ENCODE assay signal across 20 cellular contexts in genomic region chr21:44199448-44199847, GRCh38. TPM values are rescaled to one million over a fixed set of nuclear protein-coding genes. Genes with fewer than 3 reads are reported as not detected.
DNase-seq lines count a peak whose midpoint lies in the region; ATAC-seq, FAIRE-seq and TF ChIP-seq lines count a peak whose summit lies in the region.
"Had no signal": no experiment of that assay in that cellular context is flagged by ENCODE, and none has a peak within 500 bp of the region (broad histone marks: within the 10 kb centered on the region; RNA-seq: fewer than 3 reads in every experiment).

No MANE protein-coding gene starts in this region.

- H3K56ac ChIP-seq in mesendoderm (ENCODE audit: low read length): no peak overlapping the region

- in situ Hi-C loops in GM12878 (cut with MboI): no loop called here

- H3F3A ChIP-seq in MM.1S (ENCODE audit: insufficient read depth, low read length): no peaks in the 10 kb centered on the region

- TF ChIP-seq EP300 in GM12878 (IDR thresholded peaks at IDR 0.05; ENCODE audit: borderline replicate concordance in 1 of 2, control insufficient read depth in 1 of 2, low read depth in 2 of 2, low read length in 2 of 2): no peak

- H2AFZ ChIP-seq in MM.1S (ENCODE audit: low read length): no peak overlapping the region
- H2AFZ ChIP-seq in GM12878 (ENCODE audit: control insufficient read depth, low read depth, low read length): no peak overlapping the region

- no peak for DNase-seq in GM12891 (ENCODE audit: insufficient read length, low spot score)
- DNase-seq in MM.1S: peak; percentile 2
- DNase-seq in GM12878 (ENCODE audit: low read depth, low spot score): no peak
- DNase-seq in mesendoderm: peak; percentile 44
- DNase-seq in WERI-Rb-1: no peak
- no peak for DNase-seq in retina
- no peak for DNase-seq in dermis blood vessel endothelial cell
- DNase-seq: activated CD4-positive, alpha-beta T cell treated with anti-CD3 and anti-CD28 coated beads for 4 hours; activated naive CD4-positive, alpha-beta T cell treated with Interleukin-2 at 50 U/mL for 16 hours; activated T-cell treated with anti-CD3 and anti-CD28 coated beads for 4 hours; GDM1; Kasumi-1; NCI-H1694; NCI-H345; T-helper 9 cell had no signal

- TF ChIP-seq POLR2A in GM12891 (IDR thresholded peaks at IDR 0.05; ENCODE audit: low read depth, low read length): no peak
- no peak for TF ChIP-seq POLR2A in GM12878 (IDR thresholded peaks at IDR 0.05; ENCODE audit: low read depth, low read length)

- no peak for FAIRE-seq in GM12891 (lab: Jason Lieb, UNC)
- FAIRE-seq in GM12878 (lab: Jason Lieb, UNC): no peak
- FAIRE-seq: endometrium had no signal

- H4K20me1 ChIP-seq in MM.1S (ENCODE audit: insufficient read depth, low read length) (no peaks in the 10 kb centered on the region), GM12878 (ENCODE audit: control insufficient read depth, insufficient read depth) (no peaks in the 10 kb centered on the region)

- POLR2A ChIA-PET in GM12878 (lab: Charles Lee): no interaction called here

- H3K27me3 ChIP-seq in MM.1S (replicated peaks; ENCODE audit: insufficient read depth, low read length) (no peaks in the 10 kb centered on the region), GM12878 (replicated peaks in 1 of 2; ENCODE audit: control insufficient read depth in 2 of 2, insufficient read depth in 2 of 2, low read length in 1 of 2) (no peaks in the 10 kb centered on the region), mesendoderm (ENCODE audit: insufficient read depth, low read length, poor library complexity) (no peaks in the 10 kb centered on the region), WERI-Rb-1 (ENCODE audit: insufficient read depth, low read depth, severe bottlenecking) (no peaks in the 10 kb centered on the region)
- H3K27me3 ChIP-seq: ascending aorta, SJSA1 had no signal

- H3K4ac ChIP-seq in mesendoderm (ENCODE audit: low read depth, low read length): no peak overlapping the region

- TF ChIP-seq CTCF in MM.1S (IDR thresholded peaks at IDR 0.05; ENCODE audit: low read length) (no peak), GM12878 (IDR thresholded peaks at IDR 0.05 in 2 of 3, conservative IDR thresholded peaks at IDR 0.05 in 1 of 3; ENCODE audit: control insufficient read depth in 2 of 3, extremely low read depth in 1 of 3, insufficient read depth in 1 of 3, low read depth in 3 of 3, low read length in 3 of 3) (no peak), WERI-Rb-1 (IDR thresholded peaks at IDR 0.05; ENCODE audit: low read depth, low read length) (no peak)

- H2BK15ac ChIP-seq in mesendoderm (replicated peaks; ENCODE audit: low read depth): no peak overlapping the region

- H3K9ac ChIP-seq in MM.1S (ENCODE audit: low read length) (no peak overlapping the region), GM12878 (ENCODE audit: control insufficient read depth, insufficient read depth, low read length) (no peak overlapping the region), mesendoderm (ENCODE audit: low read length) (no peak overlapping the region)

- H2BK120ac ChIP-seq in mesendoderm (ENCODE audit: low read depth, low read length): no peak overlapping the region

- CTCF ChIA-PET in GM12878 (lab: Yijun Ruan, JAX): no interaction called here

- H3K4me2 ChIP-seq in MM.1S (ENCODE audit: low read depth, low read length) (no peak overlapping the region), GM12878 (ENCODE audit: control insufficient read depth, insufficient read depth) (no peak overlapping the region), mesendoderm (ENCODE audit: low read length) (no peak overlapping the region)

- intact Hi-C loops in GM12878 (cut with micrococcal nuclease; ENCODE audit: unreplicated experiment): no loop called here

- no peaks in the 10 kb centered on the region for H3K9me2 ChIP-seq in MM.1S (replicated peaks; ENCODE audit: insufficient read depth, low read length)

- WGBS in GM12878 (ENCODE audit: insufficient coverage, insufficient replicate concordance, low lambda C conversion rate, missing lambda C conversion rate): 74% methylated on average over 15 of the region's 15 CpGs
- no CpG with 5 or more reads among the region's 15 CpGs for whole genome bisulfite sequencing in mesendoderm (ENCODE audit: extremely low coverage, insufficient coverage, low lambda C conversion rate)

- no peak overlapping the region for H2AK5ac ChIP-seq in mesendoderm (ENCODE audit: low read length)

- H3K27ac ChIP-seq in MM.1S (ENCODE audit: low read length) (no peak overlapping the region), GM12878 (ENCODE audit: control insufficient read depth, insufficient read depth) (no peak overlapping the region), mesendoderm (ENCODE audit: low read depth, low read length) (no peak overlapping the region), WERI-Rb-1 (no peak overlapping the region)
- H3K27ac ChIP-seq: ascending aorta, SJSA1 had no signal

- H3K36me3 ChIP-seq in MM.1S (replicated peaks; ENCODE audit: insufficient read depth, low read length) (no peaks in the 10 kb centered on the region), GM12878 (ENCODE audit: control insufficient read depth in 2 of 2, insufficient read depth in 2 of 2, low read length in 1 of 2) (no peaks in the 10 kb centered on the region), mesendoderm (ENCODE audit: control insufficient read depth, insufficient read depth, low read length) (no peaks in the 10 kb centered on the region), WERI-Rb-1 (no peaks in the 10 kb centered on the region)
- H3K36me3 ChIP-seq: ascending aorta, HAP-1, SJSA1 had no signal

- no peak overlapping the region for H2BK5ac ChIP-seq in mesendoderm (ENCODE audit: low read length)

- BruUV-seq in GM12878 (replicated peaks; lab: Mats Ljungman, UMichigan): no TSS peak

- no peak overlapping the region for H4K5ac ChIP-seq in mesendoderm (ENCODE audit: low read length)

- SMC1A ChIA-PET in GM12878 (lab: Charles Lee; ENCODE audit: uncharacterized antibody, unreplicated experiment): no interaction called here

- H3K79me2 ChIP-seq in MM.1S (ENCODE audit: low read length) (no peaks in the 10 kb centered on the region), GM12878 (ENCODE audit: control insufficient read depth, insufficient read depth, low read length) (no peaks in the 10 kb centered on the region), mesendoderm (ENCODE audit: control insufficient read depth, insufficient read depth, low read length) (no peaks in the 10 kb centered on the region)

- H3K4me1 ChIP-seq in MM.1S (ENCODE audit: low read length) (no peaks in the 10 kb centered on the region), GM12878 (ENCODE audit: control insufficient read depth, insufficient read depth, low read length) (no peaks in the 10 kb centered on the region), mesendoderm (ENCODE audit: control insufficient read depth, low read depth, low read length) (no peaks in the 10 kb centered on the region)
- H3K4me1 ChIP-seq: ascending aorta, HAP-1, SJSA1 had no signal

- no peak overlapping the region for H3K23ac ChIP-seq in mesendoderm (ENCODE audit: low read length)

- H3K4me3 ChIP-seq in MM.1S (ENCODE audit: low read length): no peak overlapping the region
- no peak overlapping the region for H3K4me3 ChIP-seq in GM12878
- H3K4me3 ChIP-seq in mesendoderm (ENCODE audit: low read length): no peak overlapping the region
- H3K4me3 ChIP-seq in WERI-Rb-1 (ENCODE audit: low read depth, low read length): no peak overlapping the region
- H3K4me3 ChIP-seq: ascending aorta, HAP-1, SJSA1 had no signal

- no peak for TF ChIP-seq RAD21 in GM12878 (IDR thresholded peaks at IDR 0.05; ENCODE audit: insufficient read depth, low read depth, low read length)

- RAD21 ChIA-PET in GM12878 (lab: Charles Lee; ENCODE audit: unreplicated experiment): no interaction called here

- no peak overlapping the region for H3K18ac ChIP-seq in mesendoderm (ENCODE audit: low read length)

- H3K79me1 ChIP-seq in mesendoderm (ENCODE audit: low read length): no peaks in the 10 kb centered on the region

- ATAC-seq in GM12878 (no peak), HG02763 (IDR thresholded peaks at IDR 0.05; ENCODE audit: unreplicated experiment) (no peak)

- H3K9me3 ChIP-seq in MM.1S (replicated peaks; ENCODE audit: insufficient read depth, low read length) (no peaks in the 10 kb centered on the region), GM12878 (replicated peaks; ENCODE audit: control insufficient read depth, insufficient read depth, low read length) (no peaks in the 10 kb centered on the region), WERI-Rb-1 (ENCODE audit: severe bottlenecking) (no peaks in the 10 kb centered on the region)
- H3K9me3 ChIP-seq: ascending aorta, HAP-1, SJSA1 had no signal

- no peak overlapping the region for H4K8ac ChIP-seq in mesendoderm (ENCODE audit: low read depth, low read length)

TF ChIP-seq in GM12891, 5 proteins besides CTCF, POLR2A, EP300 and RAD21:
- peak; percentile 81 for TF ChIP-seq POU2F2 (IDR thresholded peaks at IDR 0.05; ENCODE audit: low read depth, low read length)
- no peak for TF ChIP-seq SPI1 (IDR thresholded peaks at IDR 0.05; ENCODE audit: low read depth, low read length)

TF ChIP-seq in GM12878, 131 proteins besides CTCF, POLR2A, EP300 and RAD21 (continues in another document):
- no peak for TF ChIP-seq MEF2B (IDR thresholded peaks at IDR 0.05; ENCODE audit: partially characterized antibody, poor library complexity, severe bottlenecking)
- TF ChIP-seq TCF12 (IDR thresholded peaks at IDR 0.05; ENCODE audit: low read depth, low read length): peak; percentile 31; the same call in 1 of the 2 replicates
- TF ChIP-seq POU2F2 (IDR thresholded peaks at IDR 0.05; ENCODE audit: borderline replicate concordance, low read depth, low read length): peak; percentile 94; the same call in 2 of the 3 replicates

RNA-seq across cellular contexts. Expression of gene ICOSLG, which starts 41.3 kb away (rescaled TPM):
- polyA plus RNA-seq in GM12891 (2012; ENCODE audit: low read depth, missing spikeins): 14.7 TPM
- total RNA-seq in GM12878 (2013; cell fraction: nucleolus; rRNA removed): 61.3 and 69.5 TPM in 2 replicates
- 5.6 and 6.3 TPM in 2 replicates for total RNA-seq in GM12878 (2014; rRNA removed)
- 3.5 and 3.8 TPM in 2 replicates for total RNA-seq in GM12878 (2014; rRNA removed; fragmentation: Illumina TruSeq; extraction: Trizol)
- 15.1 and 16.4 TPM in 2 replicates for total RNA-seq in GM12878 (2021)
- polyA plus RNA-seq in GM12878 (2011; ENCODE audit: low read depth): 8.4 TPM
- 6.6 and 16.3 TPM in 2 replicates for polyA plus RNA-seq in GM12878 (2011; rRNA removed)
- polyA plus RNA-seq in GM12878 (2011; cell fraction: cytosol; rRNA removed): 11.5 and 12.4 TPM in 2 replicates
- 38.7 and 45.9 TPM in 2 replicates for polyA plus RNA-seq in GM12878 (2011; cell fraction: nucleus; rRNA removed)
- polyA plus RNA-seq in GM12878 (2012): 14.8 and 16.7 TPM in 2 replicates
- polyA plus RNA-seq in GM12878 (2014; fragmentation: Illumina TruSeq; extraction: Trizol): 5.1 and 13.9 TPM in 2 replicates
- polyA plus RNA-seq in GM12878 (2014; fragmentation: Nextera tagmentation; extraction: Ambion mirVana): 1 to 10 TPM in 1 of 2 experiments, under 1 TPM in 1; 0.84 to 1.5 TPM
- polyA plus RNA-seq in GM12878 (2014; rRNA removed): 11.5 and 11.7 TPM in 2 replicates
- polyA plus RNA-seq in GM12878 (2016; fragmentation: Nextera tagmentation; extraction: Ambion mirVana): 1 to 10 TPM; 5.3 to 6.2 TPM
- 10.8 and 11.6 TPM in 2 replicates for polyA minus RNA-seq in GM12878 (2011; rRNA and poly(A)+ RNA removed)
- 4.9 and 9.8 TPM in 2 replicates for polyA minus RNA-seq in GM12878 (2011; cell fraction: cytosol; rRNA and poly(A)+ RNA removed)
- polyA minus RNA-seq in GM12878 (2011; cell fraction: nucleus; rRNA and poly(A)+ RNA removed): 7.0 and 12.5 TPM in 2 replicates
- polyA plus RNA-seq in mesendoderm (2013, experiment 1 of 2): 5.3 TPM
- 5.3 TPM for polyA plus RNA-seq in mesendoderm (2013, experiment 2 of 2)
- total RNA-seq in dermis blood vessel endothelial cell: 2.0 and 2.4 TPM in 2 replicates
- total RNA-seq: ascending aorta had no signal

Comparison
In these comparisons a context has a peak if more than half of its experiments do, and no peak if none do; other contexts are left out.
1. DNase-seq: peak in MM.1S (single experiment) and mesendoderm (single experiment); none in GM12891 (single experiment), GM12878 (single experiment), WERI-Rb-1 (single experiment), retina (single experiment) and dermis blood vessel endothelial cell (single experiment).